Comparison of ENCODE assay signal across 8 cellular contexts in genomic region chr17:1060991-1061390, GRCh38.
DNase-seq lines count a peak whose midpoint lies in the region; ATAC-seq and TF ChIP-seq lines count a peak whose summit lies in the region.

No MANE protein-coding gene starts in this region.

- H3K27ac ChIP-seq in hepatocyte = no peak overlapping the region

- peak; percentile 11 to 24 for DNase-seq in stimulated activated CD4-positive, alpha-beta T cell treated with anti-CD3 and anti-CD28 coated beads, Interleukin-4, amount 100 ng/mL, for 48 hours (ENCODE audit: low read depth in 2 of 2)
- DNase-seq in stimulated activated CD4-positive, alpha-beta T cell treated with anti-CD3 and anti-CD28 coated beads, Interleukin-4, amount 100 ng/mL, for 1 hour = no peak
- DNase-seq in activated T-cell treated with anti-CD3 and anti-CD28 coated beads, Interleukin-2, amount 50 U/mL, for 72 hours = peak; percentile 51 to 57
- DNase-seq in hepatocyte (ENCODE audit: low spot score) (peak; percentile 58), SKM-1 treated with dmso at 0.1 percent for 144 hours (lab: John Stamatoyannopoulos, UW; ENCODE audit: unreplicated experiment) (no peak), GM10248 (ENCODE audit: extremely low spot score) (no peak)

- H4K20me1 ChIP-seq in hepatocyte (ENCODE audit: insufficient read depth, poor library complexity, severe bottlenecking) = no peaks in the 10 kb centered on the region

- H3K4me2 ChIP-seq in hepatocyte = no peak overlapping the region

- no peaks in the 10 kb centered on the region for H3K79me2 ChIP-seq in hepatocyte

- H3K4me3 Mint-ChIP-seq in activated T-cell treated with anti-CD3 and anti-CD28 coated beads, Interleukin-2, amount 50 U/mL, for 72 hours = no peak overlapping the region

- TF ChIP-seq CTCF in hepatocyte (IDR thresholded peaks at IDR 0.05; ENCODE audit: poor library complexity) = no peak
- no peak for TF ChIP-seq CTCF in GM10248 (IDR thresholded peaks at IDR 0.05; ENCODE audit: control extremely low read depth, extremely low read depth, low read depth, missing control alignments)

- POLR2A ChIA-PET in GM10248 (lab: Yijun Ruan, JAX) = no interaction called here

- H3K27me3 Mint-ChIP-seq in activated T-cell treated with anti-CD3 and anti-CD28 coated beads, Interleukin-2, amount 50 U/mL, for 72 hours (ENCODE audit: low read depth) = no peaks in the 10 kb centered on the region

- no peak overlapping the region for H2AFZ ChIP-seq in hepatocyte

- H3K36me3 Mint-ChIP-seq in activated T-cell treated with anti-CD3 and anti-CD28 coated beads, Interleukin-2, amount 50 U/mL, for 72 hours (ENCODE audit: insufficient read depth in 2 of 2) = peaks cover 8 to 14% of the 10 kb centered on the region in 2 donors

- no peaks in the 10 kb centered on the region for H3K9me2 ChIP-seq in hepatocyte (replicated peaks; ENCODE audit: insufficient read depth)

- H3K9me3 ChIP-seq in hepatocyte (ENCODE audit: low read depth) = no peaks in the 10 kb centered on the region

- H3K4me1 ChIP-seq in hepatocyte (ENCODE audit: insufficient read depth) = no peaks in the 10 kb centered on the region

- ATAC-seq in activated T-cell treated with anti-CD3 and anti-CD28 coated beads, Interleukin-2, amount 50 U/mL, for 72 hours (replicated peaks in 1 of 2) = peak; percentile 86 to 95
- ATAC-seq in HG03045 (IDR thresholded peaks at IDR 0.05; ENCODE audit: unreplicated experiment) = no peak
- no peak for ATAC-seq in GM21723 (IDR thresholded peaks at IDR 0.05; ENCODE audit: unreplicated experiment)

- H3K36me3 ChIP-seq in hepatocyte (replicated peaks; ENCODE audit: insufficient read depth, low read depth) = peaks cover 4% of the 10 kb centered on the region

- H3K27me3 ChIP-seq in hepatocyte = no peaks in the 10 kb centered on the region

- no peak overlapping the region for H3K27ac Mint-ChIP-seq in activated T-cell treated with anti-CD3 and anti-CD28 coated beads, Interleukin-2, amount 50 U/mL, for 72 hours

- WGBS in hepatocyte (ENCODE audit: low lambda C conversion rate, missing lambda C conversion rate) = 75% methylated on average over 10 of the region's 11 CpGs

- H3K4me3 ChIP-seq in hepatocyte = no peak overlapping the region

- CTCF ChIA-PET in GM10248 (lab: Yijun Ruan, JAX) = no interaction called here

- no peaks in the 10 kb centered on the region for H3K4me1 Mint-ChIP-seq in activated T-cell treated with anti-CD3 and anti-CD28 coated beads, Interleukin-2, amount 50 U/mL, for 72 hours (ENCODE audit: low read depth)

- H3K9me3 Mint-ChIP-seq in activated T-cell treated with anti-CD3 and anti-CD28 coated beads, Interleukin-2, amount 50 U/mL, for 72 hours = peaks cover 0 to 2% of the 10 kb centered on the region in 2 donors

Comparison
In these comparisons a context has a peak if more than half of its experiments do, and no peak if none do; other contexts are left out.
1. DNase-seq: peak in stimulated activated CD4-positive, alpha-beta T cell treated with anti-CD3 and anti-CD28 coated beads, Interleukin-4, amount 100 ng/mL, for 48 hours (2 of 2), activated T-cell treated with anti-CD3 and anti-CD28 coated beads, Interleukin-2, amount 50 U/mL, for 72 hours (2 of 2) and hepatocyte (single experiment); none in stimulated activated CD4-positive, alpha-beta T cell treated with anti-CD3 and anti-CD28 coated beads, Interleukin-4, amount 100 ng/mL, for 1 hour (single experiment), SKM-1 treated with dmso at 0.1 percent for 144 hours (single experiment) and GM10248 (single experiment).
2. ATAC-seq: peak in activated T-cell treated with anti-CD3 and anti-CD28 coated beads, Interleukin-2, amount 50 U/mL, for 72 hours (2 of 2); none in HG03045 (single experiment) and GM21723 (single experiment).